Comparison of ENCODE assay signal across 8 cellular contexts in genomic region chr15:60673918-60674558, GRCh38.
DNase-seq lines count a peak whose midpoint lies in the region; ATAC-seq and TF ChIP-seq lines count a peak whose summit lies in the region.

No MANE protein-coding gene starts in this region.

- H3K27me3 ChIP-seq in hepatocyte (no peaks in the 10 kb centered on the region), WERI-Rb-1 (ENCODE audit: insufficient read depth, low read depth, severe bottlenecking) (no peaks in the 10 kb centered on the region)

- no peak overlapping the region for H3K4me3 ChIP-seq in AG10803 (ENCODE audit: low read length)
- no peak overlapping the region for H3K4me3 ChIP-seq in hepatocyte
- H3K4me3 ChIP-seq in WERI-Rb-1 (ENCODE audit: low read depth, low read length): no peak overlapping the region

- H3K27me3 Mint-ChIP-seq in activated T-cell treated with anti-CD3 and anti-CD28 coated beads, Interleukin-2, amount 50 U/mL, for 72 hours (ENCODE audit: low read depth): no peaks in the 10 kb centered on the region

- TF ChIP-seq CTCF in AG10803 (conservative IDR thresholded peaks at IDR 0.05; ENCODE audit: low read length) (no peak), hepatocyte (IDR thresholded peaks at IDR 0.05; ENCODE audit: poor library complexity) (no peak), WERI-Rb-1 (IDR thresholded peaks at IDR 0.05; ENCODE audit: low read depth, low read length) (no peak)

- H3K9me3 ChIP-seq in hepatocyte (ENCODE audit: low read depth) (no peaks in the 10 kb centered on the region), WERI-Rb-1 (ENCODE audit: severe bottlenecking) (no peaks in the 10 kb centered on the region)

- no peaks in the 10 kb centered on the region for H3K36me3 Mint-ChIP-seq in activated T-cell treated with anti-CD3 and anti-CD28 coated beads, Interleukin-2, amount 50 U/mL, for 72 hours (ENCODE audit: insufficient read depth in 2 of 2)

- H3K27ac Mint-ChIP-seq in activated T-cell treated with anti-CD3 and anti-CD28 coated beads, Interleukin-2, amount 50 U/mL, for 72 hours: no peak overlapping the region

- H2AFZ ChIP-seq in hepatocyte: no peak overlapping the region

- no peaks in the 10 kb centered on the region for H3K9me3 Mint-ChIP-seq in activated T-cell treated with anti-CD3 and anti-CD28 coated beads, Interleukin-2, amount 50 U/mL, for 72 hours

- H3K4me2 ChIP-seq in hepatocyte: no peak overlapping the region

- 46% methylated on average over 3 of the region's 3 CpGs for WGBS in hepatocyte (ENCODE audit: low lambda C conversion rate, missing lambda C conversion rate)

- H3K4me3 Mint-ChIP-seq in activated T-cell treated with anti-CD3 and anti-CD28 coated beads, Interleukin-2, amount 50 U/mL, for 72 hours: no peak overlapping the region

- H3K79me2 ChIP-seq in hepatocyte: no peaks in the 10 kb centered on the region

- H3K36me3 ChIP-seq in hepatocyte (replicated peaks; ENCODE audit: insufficient read depth, low read depth): no peaks in the 10 kb centered on the region
- H3K36me3 ChIP-seq in WERI-Rb-1: no peaks in the 10 kb centered on the region

- peaks cover under 1% of the 10 kb centered on the region for H3K4me1 ChIP-seq in hepatocyte (ENCODE audit: insufficient read depth)

- H3K4me1 Mint-ChIP-seq in activated T-cell treated with anti-CD3 and anti-CD28 coated beads, Interleukin-2, amount 50 U/mL, for 72 hours (ENCODE audit: low read depth): peaks cover 16% of the 10 kb centered on the region

- DNase-seq in AG10803 (ENCODE audit: low read depth) (peak; percentile 96), M059J (ENCODE audit: low read depth) (peak; percentile 94), hepatocyte (ENCODE audit: low spot score) (peak; percentile 83), WERI-Rb-1 (no peak), SK-N-DZ (ENCODE audit: low spot score) (no peak), germinal center (ENCODE audit: low spot score) (no peak)
- DNase-seq in activated T-cell treated with anti-CD3 and anti-CD28 coated beads, Interleukin-2, amount 50 U/mL, for 72 hours: peak; percentile 41 to 45
- peak in 2 of 3 experiments; percentile 11 to 31 for DNase-seq in stimulated activated CD4-positive, alpha-beta T cell treated with anti-CD3 and anti-CD28 coated beads, TNF-alpha, amount 100 ng/mL, for 4 hours (ENCODE audit: low read depth in 3 of 3)

- H3K9me2 ChIP-seq in hepatocyte (replicated peaks; ENCODE audit: insufficient read depth): no peaks in the 10 kb centered on the region

- no peaks in the 10 kb centered on the region for H4K20me1 ChIP-seq in hepatocyte (ENCODE audit: insufficient read depth, poor library complexity, severe bottlenecking)

- peak; percentile 72 to 81 for ATAC-seq in activated T-cell treated with anti-CD3 and anti-CD28 coated beads, Interleukin-2, amount 50 U/mL, for 72 hours (replicated peaks in 1 of 2)

- H3K27ac ChIP-seq in hepatocyte (no peak overlapping the region), WERI-Rb-1 (no peak overlapping the region)

Comparison
In these comparisons a context has a peak if more than half of its experiments do, and no peak if none do; other contexts are left out.
1. DNase-seq: peak in AG10803 (single experiment), M059J (single experiment), activated T-cell treated with anti-CD3 and anti-CD28 coated beads, Interleukin-2, amount 50 U/mL, for 72 hours (2 of 2), hepatocyte (single experiment) and stimulated activated CD4-positive, alpha-beta T cell treated with anti-CD3 and anti-CD28 coated beads, TNF-alpha, amount 100 ng/mL, for 4 hours (2 of 3); none in WERI-Rb-1 (single experiment), SK-N-DZ (single experiment) and germinal center (single experiment).